In genomic region chr12:56630180-56630632, GRCh38 we compare ENCODE assay signal across 8 cellular contexts. TPM values are rescaled to one million over a fixed set of nuclear protein-coding genes. Genes with fewer than 3 reads are reported as not detected.
A peak's percentile ranks its signal among the peaks of the same experiment; 100 is the strongest.
DNase-seq lines count a peak whose midpoint lies in the region; ATAC-seq and TF ChIP-seq lines count a peak whose summit lies in the region.

TSS of gene BAZ2A (minus strand) at chr12:56630326. CDS start at chr12:56617530, 12,796 bp downstream.

- H3K4me3 ChIP-seq in Karpas-422 (ENCODE audit: low read length) = peak within 1 kb of the TSS; percentile 99
- peak within 1 kb of the TSS; percentile 84 to 100 (median 99) for H3K4me3 ChIP-seq in esophagus squamous epithelium
- H3K4me3 ChIP-seq in muscle layer of duodenum (ENCODE audit: low read depth in 1 of 2, low read length in 2 of 2) = peak within 1 kb of the TSS; percentile 94 to 97

- H3K27me3 ChIP-seq in Karpas-422 (ENCODE audit: low read length) (no peaks in the 10 kb centered on the region), esophagus squamous epithelium (no peaks in the 10 kb centered on the region), muscle layer of duodenum (ENCODE audit: low read depth, low read length) (no peaks in the 10 kb centered on the region)

- peak within 1 kb of the TSS; percentile 99 for H3K9ac ChIP-seq in Karpas-422 (ENCODE audit: low read length)

- H3K36me3 ChIP-seq in Karpas-422 (ENCODE audit: insufficient read depth, low read length) (peaks cover 7% of the 10 kb centered on the region; the same call in 1 of the 2 replicates), esophagus squamous epithelium (peaks cover 0 to 22% (median 5%) of the 10 kb centered on the region in 3 donors), muscle layer of duodenum (ENCODE audit: control insufficient read depth in 1 of 2, insufficient read depth in 2 of 2, low read length in 2 of 2) (peaks cover 9 to 13% of the 10 kb centered on the region in 2 donors)

- H3K9me3 ChIP-seq in Karpas-422 (ENCODE audit: low read length) (no peaks in the 10 kb centered on the region), esophagus squamous epithelium (no peaks in the 10 kb centered on the region), muscle layer of duodenum (ENCODE audit: control insufficient read depth in 1 of 2, low read length in 2 of 2) (no peaks in the 10 kb centered on the region)

- H2AFZ ChIP-seq in Karpas-422 (ENCODE audit: low read length) = peak within 1 kb of the TSS; percentile 53; the same call in 1 of the 2 replicates

- ATAC-seq in GM21786 (IDR thresholded peaks at IDR 0.05; ENCODE audit: unreplicated experiment) = peak; percentile 58

- H4K20me1 ChIP-seq in Karpas-422 (ENCODE audit: insufficient read depth, low read depth, low read length) = peaks cover 8% of the 10 kb centered on the region; the same call in 1 of the 2 replicates

- peaks cover 49% of the 10 kb centered on the region for H3K79me2 ChIP-seq in Karpas-422 (ENCODE audit: low read length)

- no peaks in the 10 kb centered on the region for H3K9me2 ChIP-seq in Karpas-422 (replicated peaks; ENCODE audit: insufficient read depth, low read length)

- TF ChIP-seq CTCF in esophagus squamous epithelium (IDR thresholded peaks at IDR 0.05) = peak in 1 of 6 experiments; percentile 2

- 0% methylated on average over 1 of the region's 31 CpGs; no CpG with 5 or more reads in 1 of the 2 donors for WGBS in esophagus squamous epithelium, 2 donors

- H3K27ac ChIP-seq in Karpas-422 (ENCODE audit: low read length) (peak within 1 kb of the TSS; percentile 76), esophagus squamous epithelium (peak within 1 kb of the TSS; percentile 96 to 99 (median 98)), muscle layer of duodenum (ENCODE audit: low read length) (peak within 1 kb of the TSS; percentile 97)

- peak; percentile 69 for DNase-seq in DMS53 treated with DMSO at 0.1 percent for 48 hours (lab: John Stamatoyannopoulos, UW; ENCODE audit: unreplicated experiment)
- DNase-seq in Karpas-422 = peak; percentile 95
- peak; percentile 91 for DNase-seq in RPMI8226
- peak; percentile 74 for DNase-seq in activated T-helper 1 cell treated with Interleukin-2 at 50 U/mL for 16 hours (ENCODE audit: low read depth)
- DNase-seq in esophagus squamous epithelium (lab: John Stamatoyannopoulos, UW) = no peak
- peak; percentile 65 for DNase-seq in stimulated activated CD8-positive, alpha-beta memory T cell treated with anti-CD3 and anti-CD28 coated beads, Interleukin-7, amount 100 ng/mL, for 24 hours (ENCODE audit: low read depth)

- TF ChIP-seq POLR2A in esophagus squamous epithelium (IDR thresholded peaks at IDR 0.05) = no peak

- H3K4me2 ChIP-seq in Karpas-422 (ENCODE audit: low read depth, low read length, poor library complexity, severe bottlenecking) = peak within 1 kb of the TSS; percentile 93

- H3K4me1 ChIP-seq in Karpas-422 (ENCODE audit: low read length) (peaks cover 69% of the 10 kb centered on the region), esophagus squamous epithelium (peaks cover 38 to 85% (median 56%) of the 10 kb centered on the region in 3 donors), muscle layer of duodenum (ENCODE audit: control insufficient read depth in 1 of 2, insufficient read depth in 2 of 2, low read length in 2 of 2) (peaks cover 22 to 66% of the 10 kb centered on the region in 2 donors)

- intact Hi-C loops in esophagus squamous epithelium (cut with DNase I) = no loop called here

RNA-seq across cellular contexts. Expression of gene BAZ2A, which starts in this region (rescaled TPM):
- total RNA-seq in Karpas-422 (2014; rRNA removed; shearing (Covaris generic); ENCODE audit: low replicate concordance) = 43.1 and 48.7 TPM in 2 replicates
- 10 to 100 TPM; 36.7 to 65.3 (median 59.8) TPM for total RNA-seq in esophagus squamous epithelium
